ENCODE assay signal across 22 cellular contexts in genomic region chr18:51128533-51128932, GRCh38.
"Had no signal": no experiment of that assay in that cellular context is flagged by ENCODE, and none has a peak within 500 bp of the region (broad histone marks: within the 10 kb centered on the region; RNA-seq: fewer than 3 reads in every experiment).

No MANE protein-coding gene starts in this region.

- H3K36me3 Mint-ChIP-seq: activated naive CD8-positive, alpha-beta T cell treated with anti-CD3 and anti-CD28 coated beads, Interleukin-2, amount 10 ng/mL, durations not matched to agents 7 days and 5 days; stimulated activated memory B cell treated with anti-CD40 and anti-IgM and Interleukin-4, amounts not matched to agents 10 μg/mL and 1 μg/mL and 100 μg/mL, for 72 hours had no signal

- ATAC-seq: activated CD4-positive, alpha-beta T cell treated with anti-CD3 and anti-CD28 coated beads for 36 hours; left colon; pancreas; psoas muscle; right lobe of liver; stimulated activated memory B cell treated with anti-CD40 and anti-IgM and Interleukin-4, amounts not matched to agents 10 μg/mL and 1 μg/mL and 100 μg/mL, for 72 hours had no signal

- H3K9me3 Mint-ChIP-seq: activated B cell treated with CpG ODN at 0.5 μM for 24 hours; activated naive CD8-positive, alpha-beta T cell treated with anti-CD3 and anti-CD28 coated beads, Interleukin-2, amount 10 ng/mL, durations not matched to agents 7 days and 5 days; nephron; stimulated activated memory B cell treated with anti-CD40 and anti-IgM and Interleukin-4, amounts not matched to agents 10 μg/mL and 1 μg/mL and 100 μg/mL, for 72 hours; T-helper 2 cell treated with Interferon-gamma antibody and Interleukin-4, amounts not matched to agents 5 μg/mL and 100 μg/mL, for 36 hours had no signal

- H3K4me3 Mint-ChIP-seq: activated B cell treated with CpG ODN at 0.5 μM for 24 hours; activated CD4-positive, alpha-beta T cell treated with anti-CD3 and anti-CD28 coated beads for 36 hours; activated naive CD8-positive, alpha-beta T cell treated with anti-CD3 and anti-CD28 coated beads, Interleukin-2, amount 10 ng/mL, durations not matched to agents 7 days and 5 days; endodermal cell; nephron; stimulated activated memory B cell treated with anti-CD40 and anti-IgM and Interleukin-4, amounts not matched to agents 10 μg/mL and 1 μg/mL and 100 μg/mL, for 72 hours; T-helper 2 cell treated with Interferon-gamma antibody and Interleukin-4, amounts not matched to agents 5 μg/mL and 100 μg/mL, for 36 hours had no signal

- H3K27me3 Mint-ChIP-seq: activated B cell treated with CpG ODN at 0.5 μM for 24 hours; activated CD4-positive, alpha-beta T cell treated with anti-CD3 and anti-CD28 coated beads for 36 hours; stimulated activated memory B cell treated with anti-CD40 and anti-IgM and Interleukin-4, amounts not matched to agents 10 μg/mL and 1 μg/mL and 100 μg/mL, for 72 hours had no signal

- DNase-seq: activated B cell treated with CpG ODN at 0.5 μM for 24 hours; activated CD4-positive, alpha-beta T cell treated with anti-CD3 and anti-CD28 coated beads for 36 hours; activated CD4-positive, alpha-beta T cell treated with anti-CD3 and anti-CD28 coated beads, Interleukin-2, amount 50 U/mL, for 4 hours; activated naive CD4-positive, alpha-beta T cell treated with Interleukin-2 at 50 U/mL for 16 hours; activated naive CD8-positive, alpha-beta T cell treated with anti-CD3 and anti-CD28 coated beads, Interleukin-2, amount 10 ng/mL, durations not matched to agents 7 days and 5 days; activated T-cell treated with anti-CD3 and anti-CD28 coated beads, Interleukin-2, amount 50 U/mL, for 48 hours; amniotic stem cell; endodermal cell; esophagus squamous epithelium; foreskin fibroblast; left colon; mesenchymal stem cell; pancreas; psoas muscle; right lobe of liver; stimulated activated CD4-positive, alpha-beta T cell treated with anti-CD3 and anti-CD28 coated beads, Interleukin-15, amount 100 ng/mL, for 24 hours; stomach had no signal

- FAIRE-seq: keratinocyte, pancreas, TTC549 had no signal

- H3K4me1 Mint-ChIP-seq: activated B cell treated with CpG ODN at 0.5 μM for 24 hours; activated CD4-positive, alpha-beta T cell treated with anti-CD3 and anti-CD28 coated beads for 36 hours; activated naive CD8-positive, alpha-beta T cell treated with anti-CD3 and anti-CD28 coated beads, Interleukin-2, amount 10 ng/mL, durations not matched to agents 7 days and 5 days; endodermal cell; nephron; stimulated activated memory B cell treated with anti-CD40 and anti-IgM and Interleukin-4, amounts not matched to agents 10 μg/mL and 1 μg/mL and 100 μg/mL, for 72 hours had no signal

- H3K27ac Mint-ChIP-seq: activated B cell treated with CpG ODN at 0.5 μM for 24 hours; activated CD4-positive, alpha-beta T cell treated with anti-CD3 and anti-CD28 coated beads for 36 hours; activated naive CD8-positive, alpha-beta T cell treated with anti-CD3 and anti-CD28 coated beads, Interleukin-2, amount 10 ng/mL, durations not matched to agents 7 days and 5 days; endodermal cell; nephron; stimulated activated memory B cell treated with anti-CD40 and anti-IgM and Interleukin-4, amounts not matched to agents 10 μg/mL and 1 μg/mL and 100 μg/mL, for 72 hours; T-helper 2 cell treated with Interferon-gamma antibody and Interleukin-4, amounts not matched to agents 5 μg/mL and 100 μg/mL, for 36 hours had no signal
